Comparison of ENCODE assay signal across 9 cellular contexts in the genomic region with DNA sequence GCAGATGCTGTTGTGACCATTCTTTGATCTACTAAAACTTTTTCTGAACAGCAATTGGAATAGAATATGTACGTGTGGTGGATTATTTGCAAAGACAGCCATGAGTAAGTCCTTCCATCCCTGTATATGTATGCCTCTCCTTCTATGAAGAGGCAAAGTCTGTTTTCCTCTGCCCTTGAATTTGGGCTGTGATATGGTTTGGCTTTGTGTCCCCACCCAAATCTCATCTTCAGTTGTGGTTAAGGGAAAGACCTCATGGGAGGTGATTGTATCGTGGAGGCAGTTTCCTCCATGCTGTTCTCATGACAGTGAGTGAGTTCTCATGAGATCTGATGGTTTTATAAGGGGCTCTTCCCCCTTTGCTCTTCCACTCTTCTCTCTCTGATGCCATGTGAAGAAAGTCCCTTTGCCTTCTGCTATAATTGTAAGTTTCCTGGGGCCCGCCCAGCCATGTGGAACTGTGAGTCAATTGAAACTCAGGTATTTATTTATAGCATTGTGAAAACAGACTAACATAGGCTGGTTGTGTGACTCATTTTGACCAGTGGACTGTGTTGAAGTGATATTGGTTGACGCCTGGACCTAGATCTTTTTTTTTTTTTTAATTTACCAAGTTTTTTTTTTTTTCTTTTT.
DNase-seq lines count a peak whose midpoint lies in the region; ATAC-seq lines count a peak whose summit lies in the region.
"Had no signal": no experiment of that assay in that cellular context is flagged by ENCODE, and none has a peak within 500 bp of the region (broad histone marks: within the 10 kb centered on the region; RNA-seq: fewer than 3 reads in every experiment).

No MANE protein-coding gene starts in this region.

- no peaks in the 10 kb centered on the region for H3K27me3 Mint-ChIP-seq in activated naive CD4-positive, alpha-beta T cell treated with anti-CD3 and anti-CD28 coated beads for 36 hours (ENCODE audit: low read depth)

- peaks cover 2% of the 10 kb centered on the region for H3K36me3 Mint-ChIP-seq in activated naive CD4-positive, alpha-beta T cell treated with anti-CD3 and anti-CD28 coated beads for 36 hours (ENCODE audit: low read depth)

- DNase-seq in ACHN: peak; percentile 51
- peak; percentile 80 for DNase-seq in activated naive CD4-positive, alpha-beta T cell treated with anti-CD3 and anti-CD28 coated beads for 36 hours
- DNase-seq in stimulated activated CD4-positive, alpha-beta T cell treated with anti-CD3 and anti-CD28 coated beads, Interleukin-4, amount 100 ng/mL, for 24 hours: peak; percentile 76
- DNase-seq in NCI-H1105 treated with DMSO at 0.1 percent for 48 hours (lab: John Stamatoyannopoulos, UW): no peak
- DNase-seq in Ammon's horn (ENCODE audit: low spot score): no peak
- no peak for DNase-seq in D341Med (ENCODE audit: low spot score)
- DNase-seq: psoas muscle had no signal

- in situ Hi-C loops in ACHN (cut with HindIII; ENCODE audit: low pct_ligation_motif_present, low pct_unique_long_range_greater_than_20kb, low sequenced_read_pairs): no loop called here

- intact Hi-C loops in activated naive CD4-positive, alpha-beta T cell treated with anti-CD3 and anti-CD28 coated beads for 36 hours (cut with micrococcal nuclease): loop anchor here (1.0 to 5.0 kb wide), 6 partner anchors 33 to 515 kb away; no protein-coding TSS in a partner anchor

- peaks cover 9% of the 10 kb centered on the region for H3K9me3 Mint-ChIP-seq in activated naive CD4-positive, alpha-beta T cell treated with anti-CD3 and anti-CD28 coated beads for 36 hours

- peaks cover 19% of the 10 kb centered on the region for H3K4me1 Mint-ChIP-seq in activated naive CD4-positive, alpha-beta T cell treated with anti-CD3 and anti-CD28 coated beads for 36 hours (ENCODE audit: low read depth)

- H3K27ac Mint-ChIP-seq in activated naive CD4-positive, alpha-beta T cell treated with anti-CD3 and anti-CD28 coated beads for 36 hours: peak overlapping the region; percentile 82

- no peak overlapping the region for H3K4me3 Mint-ChIP-seq in activated naive CD4-positive, alpha-beta T cell treated with anti-CD3 and anti-CD28 coated beads for 36 hours

- ATAC-seq in GM19468 (IDR thresholded peaks at IDR 0.05; ENCODE audit: extremely low read depth, unreplicated experiment) (peak; percentile 60), HG03521 (IDR thresholded peaks at IDR 0.05; ENCODE audit: unreplicated experiment) (peak; percentile 86)

- CTCF ChIA-PET in activated naive CD4-positive, alpha-beta T cell treated with anti-CD3 and anti-CD28 coated beads for 36 hours (lab: Charles Lee): interaction anchor here (1.0 kb wide), 1 partner anchor 34 kb away, joined by 3 read pairs; no protein-coding TSS in a partner anchor

Comparison
In these comparisons a context has a peak if more than half of its experiments do, and no peak if none do; other contexts are left out.
1. DNase-seq: peak in ACHN (single experiment), activated naive CD4-positive, alpha-beta T cell treated with anti-CD3 and anti-CD28 coated beads for 36 hours (single experiment) and stimulated activated CD4-positive, alpha-beta T cell treated with anti-CD3 and anti-CD28 coated beads, Interleukin-4, amount 100 ng/mL, for 24 hours (single experiment); none in NCI-H1105 treated with DMSO at 0.1 percent for 48 hours (single experiment), Ammon's horn (single experiment) and D341Med (single experiment).